8 cellular contexts compared by ENCODE assay signal in genomic region chr11:2933376-2934056, GRCh38. TPM values are rescaled to one million over a fixed set of nuclear protein-coding genes. Genes with fewer than 3 reads are reported as not detected.
DNase-seq lines count a peak whose midpoint lies in the region; ATAC-seq and TF ChIP-seq lines count a peak whose summit lies in the region.

No MANE protein-coding gene starts in this region.

- peak overlapping the region; percentile 26; the same call in 1 of the 2 replicates for H3K4me3 ChIP-seq in GM23248
- H3K4me3 ChIP-seq in choroid plexus epithelial cell (ENCODE audit: low read depth, low read length), result no peak overlapping the region

- H3K9me3 ChIP-seq in GM23248 (ENCODE audit: low read depth), result no peaks in the 10 kb centered on the region

- peak overlapping the region; percentile 73 for H3K9ac ChIP-seq in GM23248

- in situ Hi-C loops in ACHN (cut with HindIII; ENCODE audit: low pct_ligation_motif_present, low pct_unique_long_range_greater_than_20kb, low sequenced_read_pairs) (no loop called here), GM23248 (cut with MboI) (no loop called here)

- H3F3A ChIP-seq in GM23248 (ENCODE audit: insufficient read depth), result peaks cover 8% of the 10 kb centered on the region; the same call in 1 of the 2 replicates

- H3K4me2 ChIP-seq in GM23248 (ENCODE audit: unreplicated experiment), result peak overlapping the region; percentile 62

- no peaks in the 10 kb centered on the region for H3K79me2 ChIP-seq in GM23248 (ENCODE audit: insufficient read depth)

- H4K20me1 ChIP-seq in GM23248 (ENCODE audit: insufficient read depth), result no peaks in the 10 kb centered on the region

- 20 to 22% methylated on average over 11 to 12 of the region's 12 CpGs for WGBS in GM23248 (ENCODE audit: low coverage in 1 of 2, low lambda C conversion rate in 2 of 2, missing lambda C conversion rate in 2 of 2), 2 experiments

- no peak for ATAC-seq in GM21723 (IDR thresholded peaks at IDR 0.05; ENCODE audit: unreplicated experiment)

- H3K9me2 ChIP-seq in GM23248 (ENCODE audit: insufficient read depth), result no peaks in the 10 kb centered on the region

- no peaks in the 10 kb centered on the region for H3K36me3 ChIP-seq in GM23248 (ENCODE audit: low read depth)

- peak overlapping the region; percentile 82 for H3K27ac ChIP-seq in GM23248

- DNase-seq in ACHN (peak; percentile 87), GM23248 (peak; percentile 97), SKM-1 treated with dmso at 0.1 percent for 144 hours (lab: John Stamatoyannopoulos, UW; ENCODE audit: unreplicated experiment) (peak; percentile 89), choroid plexus epithelial cell (ENCODE audit: low read depth) (peak; percentile 47), medulla oblongata (ENCODE audit: extremely low spot score) (peak; percentile 54), occipital lobe (lab: John Stamatoyannopoulos, UW) (no peak), NCI-H1092 (lab: John Stamatoyannopoulos, UW) (no peak)

- TF ChIP-seq CTCF in choroid plexus epithelial cell (conservative IDR thresholded peaks at IDR 0.05; ENCODE audit: low read depth, low read length), result no peak

- H3K27me3 ChIP-seq in GM23248 (replicated peaks; ENCODE audit: insufficient read depth), result no peaks in the 10 kb centered on the region

- H3K4me1 ChIP-seq in GM23248 (ENCODE audit: insufficient read depth), result peaks cover 14% of the 10 kb centered on the region

- H2AFZ ChIP-seq in GM23248, result no peak overlapping the region

RNA-seq across cellular contexts. Expression of gene PHLDA2, which starts 4.3 kb away (rescaled TPM):
- 11.7 and 16.8 TPM in 2 replicates for total RNA-seq in GM23248 (2014; rRNA removed; shearing (Covaris generic))
- 64.4 and 66.0 TPM in 2 replicates for polyA plus RNA-seq in GM23248 (2016; fragmentation: Nextera tagmentation; extraction: Ambion mirVana)
- not detected for total RNA-seq in occipital lobe

RNA-seq across cellular contexts. Expression of gene CDKN1C, which starts 47.9 kb away (rescaled TPM):
- total RNA-seq in GM23248 (2014; rRNA removed; shearing (Covaris generic)), result 0.43 TPM in 1 of 2 replicates, not detected in the other
- 0.38 and 1.2 TPM in 2 replicates for polyA plus RNA-seq in GM23248 (2016; fragmentation: Nextera tagmentation; extraction: Ambion mirVana)
- total RNA-seq in occipital lobe, result 34.5 TPM

RNA-seq across cellular contexts. Expression of gene NAP1L4, which starts 58.6 kb away (rescaled TPM):
- total RNA-seq in GM23248 (2014; rRNA removed; shearing (Covaris generic)), result 57.4 and 68.8 TPM in 2 replicates
- polyA plus RNA-seq in GM23248 (2016; fragmentation: Nextera tagmentation; extraction: Ambion mirVana), result 121 and 122 TPM in 2 replicates
- total RNA-seq in occipital lobe, result 207 TPM

Comparison
In these comparisons a context has a peak if more than half of its experiments do, and no peak if none do; other contexts are left out.
1. DNase-seq: peak in ACHN (single experiment), GM23248 (single experiment), SKM-1 treated with dmso at 0.1 percent for 144 hours (single experiment), choroid plexus epithelial cell (single experiment) and medulla oblongata (single experiment); none in occipital lobe (single experiment) and NCI-H1092 (single experiment).
2. RNA of gene PHLDA2, which starts 4.3 kb away (total RNA-seq): 11.7 to 16.8 TPM in GM23248; not detected in occipital lobe (single experiment); every median in the first group is over 10 times any median in the second.
3. RNA of gene CDKN1C, which starts 47.9 kb away (total RNA-seq): 34.5 TPM in occipital lobe (single experiment); 0.43 TPM in GM23248; every median in the first group is over 10 times any median in the second.